ENCODE assay signal across 21 cellular contexts in the genomic region with DNA sequence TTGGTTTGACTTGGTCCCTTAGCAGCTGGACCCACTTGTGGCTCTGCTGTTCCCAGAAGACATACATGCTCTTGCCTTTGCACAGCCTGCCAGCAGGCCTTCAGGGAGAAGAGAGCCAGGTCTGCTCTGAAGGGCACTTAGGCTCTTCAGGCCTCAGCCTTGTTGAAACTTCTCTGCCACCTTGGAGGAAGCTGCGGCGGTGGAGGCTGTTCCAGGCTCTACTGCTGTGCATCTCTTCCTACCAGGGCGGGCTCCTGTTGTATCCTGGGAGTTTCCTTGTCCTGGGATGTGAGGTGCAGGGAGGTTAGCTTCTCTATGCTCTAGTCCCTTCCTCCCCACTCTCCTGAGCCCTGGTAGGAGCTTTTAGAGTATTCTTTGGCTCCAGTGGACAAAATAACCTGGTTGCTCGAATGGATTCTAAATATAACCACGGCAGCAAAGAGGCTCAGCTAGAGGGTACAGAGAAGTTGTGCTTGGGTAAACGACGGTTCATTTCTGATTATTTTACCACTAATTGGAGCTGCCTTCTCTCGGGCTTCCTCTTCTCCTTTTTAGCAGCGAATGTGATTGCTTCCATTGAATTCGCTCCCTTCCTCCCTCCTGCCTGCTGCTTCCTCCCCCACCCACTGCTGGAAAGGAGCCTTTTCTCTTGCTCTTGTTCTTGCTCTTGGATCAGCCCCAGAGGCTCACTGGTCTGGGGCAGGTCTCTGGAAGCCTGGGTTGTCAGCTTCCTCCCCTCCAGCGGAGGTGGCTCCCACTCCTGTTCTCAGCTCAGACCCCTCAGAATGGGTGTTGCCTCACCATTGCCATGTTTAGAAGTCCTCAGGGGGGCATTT.
DNase-seq lines count a peak whose midpoint lies in the region; FAIRE-seq and TF ChIP-seq lines count a peak whose summit lies in the region.
"Had no signal": no experiment of that assay in that cellular context is flagged by ENCODE, and none has a peak within 500 bp of the region (broad histone marks: within the 10 kb centered on the region; RNA-seq: fewer than 3 reads in every experiment).

No MANE protein-coding gene starts in this region.

- H3K56ac ChIP-seq in H1 (replicated peaks; ENCODE audit: insufficient read length, low read depth, low read length): no peak overlapping the region

- H3K27me3 ChIP-seq in H1 (replicated peaks in 1 of 4; ENCODE audit: control insufficient read depth in 3 of 4, extremely low read depth in 1 of 4, insufficient read depth in 3 of 4, low read length in 3 of 4): no peaks in the 10 kb centered on the region
- H3K27me3 ChIP-seq: adrenal gland, Peyer's patch had no signal

- no peak overlapping the region for H2BK12ac ChIP-seq in H1 (ENCODE audit: low read depth, low read length)

- no peak overlapping the region for H3K4me2 ChIP-seq in H1 (ENCODE audit: insufficient read depth in 1 of 2, low read depth in 2 of 2, low read length in 2 of 2)

- H3K79me1 ChIP-seq in H1 (ENCODE audit: low read depth, low read length): no peaks in the 10 kb centered on the region

- POLR2A ChIA-PET in H1 (lab: Charles Lee; ENCODE audit: partially characterized antibody): no interaction called here

- H2AK5ac ChIP-seq in H1 (ENCODE audit: low read depth, low read length): no peak overlapping the region

- DNase-seq in G401 (ENCODE audit: low spot score) (peak; percentile 24), NOMO-1 (lab: John Stamatoyannopoulos, UW; ENCODE audit: unreplicated experiment in 2 of 2) (peak; percentile 84 to 98), H1 (ENCODE audit: low read depth in 1 of 2, low spot score in 2 of 2) (no peak), midbrain (lab: John Stamatoyannopoulos, UW) (peak; percentile 25), posterior vena cava (ENCODE audit: low spot score) (no peak), NCI-H1694 treated with DMSO at 0.1 percent for 48 hours (lab: John Stamatoyannopoulos, UW) (no peak), glomerular visceral epithelial cell (ENCODE audit: extremely low spot score) (no peak)
- DNase-seq in stimulated activated naive CD4-positive, alpha-beta T cell (lab: John Stamatoyannopoulos, UW): no peak
- DNase-seq: activated CD8-positive, alpha-beta T cell treated with anti-CD3 and anti-CD28 coated beads, Interleukin-2, amount 10 ng/mL, durations not matched to agents 7 days and 5 days; activated naive CD4-positive, alpha-beta T cell; activated T-cell treated with anti-CD3 and anti-CD28 coated beads, Interleukin-2, amount 50 U/mL, for 24 hours; adrenal gland; cortex of kidney; left colon; NCI-H1436 treated with DMSO at 0.1 percent for 48 hours; Peyer's patch; small intestine; stimulated activated CD4-positive, alpha-beta T cell treated with anti-CD3 and anti-CD28 coated beads, Interleukin-2, amount 100 ng/mL, for 24 hours; T1000 had no signal

- no peak overlapping the region for H2BK15ac ChIP-seq in H1 (ENCODE audit: low read length)

- no peak overlapping the region for H3K4me3 ChIP-seq in H1 (ENCODE audit: extremely low read depth in 1 of 4, insufficient read depth in 2 of 4, low read depth in 3 of 4, low read length in 4 of 4)
- H3K4me3 ChIP-seq: adrenal gland, Peyer's patch, SK-N-MC had no signal

- H2BK5ac ChIP-seq in H1 (ENCODE audit: low read depth, low read length): no peak overlapping the region

- no peak overlapping the region for H3K27ac ChIP-seq in H1 (ENCODE audit: low read depth, low read length)
- H3K27ac ChIP-seq: adrenal gland, Peyer's patch, SK-N-MC had no signal

- TF ChIP-seq CTCF in H1 (IDR thresholded peaks at IDR 0.05; ENCODE audit: control extremely low read depth in 1 of 3, insufficient read depth in 1 of 3, low read depth in 1 of 3, low read length in 3 of 3): no peak

- H3K36me3 ChIP-seq in H1 (ENCODE audit: control insufficient read depth in 2 of 4, insufficient read depth in 4 of 4, low read length in 3 of 4): no peaks in the 10 kb centered on the region
- H3K36me3 ChIP-seq: adrenal gland, Peyer's patch had no signal

- H2AFZ ChIP-seq in H1 (ENCODE audit: low read length): 0 out of 2 replicates have a peak overlapping the region, but pooled peaks have one; percentile 68

- no peaks in the 10 kb centered on the region for H3K79me2 ChIP-seq in H1 (ENCODE audit: control insufficient read depth in 1 of 2, insufficient read depth in 2 of 2, low read length in 2 of 2)

- no peak overlapping the region for H2BK20ac ChIP-seq in H1 (ENCODE audit: low read length)

- no peaks in the 10 kb centered on the region; the same call in 1 of the 2 replicates for H3K23me2 ChIP-seq in H1 (ENCODE audit: low read depth, low read length)

- H4K20me1 ChIP-seq in H1 (replicated peaks in 1 of 2; ENCODE audit: control insufficient read depth in 1 of 2, insufficient read depth in 2 of 2, low read length in 2 of 2): no peaks in the 10 kb centered on the region

- no peak for FAIRE-seq in H1 (lab: Jason Lieb, UNC)
- FAIRE-seq: D721Med, small intestine had no signal

- no peak for TF ChIP-seq EP300 in H1 (IDR thresholded peaks at IDR 0.05; ENCODE audit: borderline replicate concordance in 1 of 2, low read depth in 2 of 2, low read length in 2 of 2)

- 85% methylated on average over 10 of the region's 11 CpGs; no CpG with 5 or more reads in 1 of the 2 experiments for WGBS in H1 (ENCODE audit: extremely low coverage in 1 of 2, insufficient coverage in 1 of 2, insufficient read length in 1 of 2, insufficient replicate concordance in 2 of 2, low coverage in 1 of 2, low lambda C conversion rate in 2 of 2, missing lambda C conversion rate in 1 of 2), 2 experiments

- H3K9me3 ChIP-seq in H1 (ENCODE audit: insufficient read depth in 2 of 2, low read depth in 1 of 2, low read length in 1 of 2): no peaks in the 10 kb centered on the region
- H3K9me3 ChIP-seq: adrenal gland, Peyer's patch had no signal

- H2BK120ac ChIP-seq in H1 (replicated peaks; ENCODE audit: low read depth, low read length): no peak overlapping the region

- no peak overlapping the region; the same call in 1 of the 2 replicates for H3K18ac ChIP-seq in H1 (ENCODE audit: extremely low read depth, low read length)

- H4K91ac ChIP-seq in H1 (replicated peaks; ENCODE audit: insufficient read length, low read length): no peak overlapping the region

- no peak overlapping the region for H4K5ac ChIP-seq in H1 (ENCODE audit: insufficient read length, low read depth, low read length)

- no peak for TF ChIP-seq RAD21 in H1 (IDR thresholded peaks at IDR 0.05 in 1 of 2, conservative IDR thresholded peaks at IDR 0.05 in 1 of 2; ENCODE audit: low read depth in 2 of 2, low read length in 2 of 2)

- no peaks in the 10 kb centered on the region for H3K4me1 ChIP-seq in H1 (replicated peaks in 1 of 4; ENCODE audit: control insufficient read depth in 3 of 4, insufficient read depth in 4 of 4, low read length in 3 of 4)
- H3K4me1 ChIP-seq: adrenal gland, Peyer's patch had no signal

- no peak overlapping the region for H4K8ac ChIP-seq in H1 (ENCODE audit: extremely low read depth, insufficient read depth, low read length)

- intact Hi-C loops in posterior vena cava (cut with DNase I): no loop called here

- H3K14ac ChIP-seq in H1 (ENCODE audit: insufficient read length): no peak overlapping the region

- in situ Hi-C loops in G401 (cut with HindIII; ENCODE audit: low sequenced_read_pairs): no loop called here

- no peak overlapping the region for H3K4ac ChIP-seq in H1 (replicated peaks; ENCODE audit: insufficient read length, low read depth, low read length)

- CTCF ChIA-PET in H1 (lab: Charles Lee; ENCODE audit: partially characterized antibody): interaction anchor here (1.0 to 1.6 kb wide), 3 partner anchors 11 to 167 kb away, joined by 3 read pairs; no protein-coding TSS in a partner anchor

- H3K9ac ChIP-seq in H1 (replicated peaks in 1 of 4; ENCODE audit: extremely low read depth in 1 of 4, low read depth in 3 of 4, low read length in 3 of 4): no peak overlapping the region

- no peak overlapping the region for H3K23ac ChIP-seq in H1 (ENCODE audit: insufficient read length)

- TF ChIP-seq POLR2A in H1 (IDR thresholded peaks at IDR 0.05; ENCODE audit: control extremely low read depth in 1 of 2, low read depth in 2 of 2, low read length in 2 of 2): no peak

TF ChIP-seq in H1, 55 proteins besides CTCF, POLR2A, EP300 and RAD21:
- TF ChIP-seq TAF1 (IDR thresholded peaks at IDR 0.05; ENCODE audit: low read depth, low read length): no peak
- TF ChIP-seq JUND (IDR thresholded peaks at IDR 0.05; ENCODE audit: low read length): no peak
- TF ChIP-seq, protein P1, sequence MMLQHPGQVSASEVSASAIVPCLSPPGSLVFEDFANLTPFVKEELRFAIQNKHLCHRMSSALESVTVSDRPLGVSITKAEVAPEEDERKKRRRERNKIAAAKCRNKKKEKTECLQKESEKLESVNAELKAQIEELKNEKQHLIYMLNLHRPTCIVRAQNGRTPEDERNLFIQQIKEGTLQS (IDR thresholded peaks at IDR 0.05; ENCODE audit: insufficient read depth, low read depth, low read length): no peak
- no peak for TF ChIP-seq FOSL1 (IDR thresholded peaks at IDR 0.05; ENCODE audit: insufficient read depth, low read depth, low read length)
- no peak for TF ChIP-seq KDM5A (IDR thresholded peaks at IDR 0.05; ENCODE audit: low read length)
- no peak for TF ChIP-seq BACH1 (IDR thresholded peaks at IDR 0.05; ENCODE audit: low read length)
- TF ChIP-seq TAF7 (optimal IDR thresholded peaks at IDR 0.05; ENCODE audit: borderline replicate concordance, low read depth, low read length): no peak

Comparison
In these comparisons a context has a peak if more than half of its experiments do, and no peak if none do; other contexts are left out.
1. DNase-seq: peak in G401 (single experiment), NOMO-1 (2 of 2) and midbrain (single experiment); none in H1 (0 of 2), posterior vena cava (single experiment), stimulated activated naive CD4-positive, alpha-beta T cell (0 of 6), NCI-H1694 treated with DMSO at 0.1 percent for 48 hours (single experiment) and glomerular visceral epithelial cell (single experiment).